8 cellular contexts compared by ENCODE assay signal in the genomic region with DNA sequence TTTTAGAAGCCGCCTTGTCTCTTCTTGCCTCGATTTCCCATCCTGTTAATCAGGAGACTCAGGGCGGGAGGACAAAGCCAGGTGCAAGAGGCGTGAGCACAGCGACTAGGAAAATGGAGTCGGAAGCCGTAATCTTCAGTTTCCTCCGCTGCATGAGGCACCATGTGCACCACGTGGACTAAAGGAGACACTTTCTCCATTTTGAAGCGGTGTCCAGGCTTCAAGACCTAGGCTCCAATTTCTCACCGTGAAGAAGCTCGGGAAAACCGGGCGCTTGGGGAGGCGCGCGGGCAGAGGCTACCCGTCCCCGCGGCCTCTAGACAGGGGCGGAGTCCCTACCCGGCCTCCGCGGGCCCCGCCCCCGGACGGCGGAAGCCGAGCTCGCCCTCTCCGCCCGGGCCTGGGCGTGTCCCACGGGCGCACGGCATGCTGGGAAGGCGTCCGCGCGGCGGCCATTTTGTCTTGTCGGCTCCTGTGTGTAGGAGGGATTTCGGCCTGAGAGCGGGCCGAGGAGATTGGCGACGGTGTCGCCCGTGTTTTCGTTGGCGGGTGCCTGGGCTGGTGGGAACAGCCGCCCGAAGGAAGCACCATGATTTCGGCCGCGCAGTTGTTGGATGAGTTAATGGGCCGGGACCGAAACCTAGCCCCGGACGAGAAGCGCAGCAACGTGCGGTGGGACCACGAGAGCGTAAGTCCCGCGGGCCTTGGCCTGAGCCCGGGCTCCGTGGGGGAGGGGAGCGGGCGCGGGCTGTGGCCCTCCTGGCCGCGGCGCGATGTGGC. TPM values are rescaled to one million over a fixed set of nuclear protein-coding genes. Genes with fewer than 3 reads are reported as not detected.
DNase-seq lines count a peak whose midpoint lies in the region; ATAC-seq and TF ChIP-seq lines count a peak whose summit lies in the region.

A gene with protein sequence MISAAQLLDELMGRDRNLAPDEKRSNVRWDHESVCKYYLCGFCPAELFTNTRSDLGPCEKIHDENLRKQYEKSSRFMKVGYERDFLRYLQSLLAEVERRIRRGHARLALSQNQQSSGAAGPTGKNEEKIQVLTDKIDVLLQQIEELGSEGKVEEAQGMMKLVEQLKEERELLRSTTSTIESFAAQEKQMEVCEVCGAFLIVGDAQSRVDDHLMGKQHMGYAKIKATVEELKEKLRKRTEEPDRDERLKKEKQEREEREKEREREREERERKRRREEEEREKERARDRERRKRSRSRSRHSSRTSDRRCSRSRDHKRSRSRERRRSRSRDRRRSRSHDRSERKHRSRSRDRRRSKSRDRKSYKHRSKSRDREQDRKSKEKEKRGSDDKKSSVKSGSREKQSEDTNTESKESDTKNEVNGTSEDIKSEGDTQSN (plus strand): TSS at position 460 of the 780 bp plus-strand sequence. CDS start 130 bp downstream, at position 590.

- H3K9me3 Mint-ChIP-seq in progenitor cell of endocrine pancreas (ENCODE audit: low read depth) = no peaks in the 10 kb centered on the region

- H3K36me3 ChIP-seq in adrenal gland (replicated peaks in 1 of 2) (no peaks in the 10 kb centered on the region), heart right ventricle (no peaks in the 10 kb centered on the region), upper lobe of right lung (no peaks in the 10 kb centered on the region)

- H3K4me1 ChIP-seq in adrenal gland (replicated peaks in 1 of 2) (peaks cover 6 to 40% of the 10 kb centered on the region in 2 donors), heart right ventricle (peaks cover 3 to 57% (median 40%) of the 10 kb centered on the region in 9 donors), upper lobe of right lung (peaks cover 28% of the 10 kb centered on the region)

- H3K4me3 ChIP-seq in adrenal gland = peak within 1 kb of the TSS; percentile 25 to 89 (median 76)
- H3K4me3 ChIP-seq in heart right ventricle = peak within 1 kb of the TSS; percentile 61 to 94 (median 84)
- H3K4me3 ChIP-seq in upper lobe of right lung = peak within 1 kb of the TSS; percentile 89

- H3K9me3 ChIP-seq in adrenal gland (replicated peaks in 1 of 3) = no peaks in the 10 kb centered on the region
- no peaks in the 10 kb centered on the region for H3K9me3 ChIP-seq in heart right ventricle
- H3K9me3 ChIP-seq in upper lobe of right lung = no peaks in the 10 kb centered on the region

- DNase-seq in GM13977 (ENCODE audit: low spot score) (peak; percentile 98), NCI-H146 treated with DMSO at 0.1 percent for 48 hours (lab: John Stamatoyannopoulos, UW; ENCODE audit: unreplicated experiment) (peak; percentile 80), T-helper 1 cell (peak; percentile 82 to 94 (median 88)), adrenal gland (peak; percentile 92 to 96 (median 94)), heart right ventricle (peak; percentile 93 to 95), progenitor cell of endocrine pancreas (ENCODE audit: low spot score, unreplicated experiment) (peak; percentile 89), upper lobe of right lung (peak; percentile 97)

- peak; percentile 80 for ATAC-seq in HG02884 (IDR thresholded peaks at IDR 0.05; ENCODE audit: unreplicated experiment)
- ATAC-seq in heart right ventricle = peak; percentile 98 to 99 (median 99)
- peak; percentile 99 for ATAC-seq in upper lobe of right lung

- intact Hi-C loops in adrenal gland (cut with DNase I) = no loop called here
- intact Hi-C loops in heart right ventricle (cut with DNase I) = no loop called here
- intact Hi-C loops in upper lobe of right lung (cut with DNase I) = no loop called here

- in situ Hi-C loops in GM13977 (cut with MboI; ENCODE audit: low pct_unique_long_range_greater_than_20kb, low sequenced_read_pairs, unreplicated experiment) = no loop called here

- TF ChIP-seq POLR2A in adrenal gland (IDR thresholded peaks at IDR 0.05) = peak; percentile 48 to 79

- H3K4me3 Mint-ChIP-seq in progenitor cell of endocrine pancreas (ENCODE audit: low read depth) = peak within 1 kb of the TSS; percentile 96

- H3K27ac Mint-ChIP-seq in progenitor cell of endocrine pancreas = peak within 1 kb of the TSS; percentile 100

- H3K27ac ChIP-seq in adrenal gland (peak within 1 kb of the TSS; percentile 80 to 98 (median 95)), heart right ventricle (peak within 1 kb of the TSS; percentile 89 to 99 (median 96)), upper lobe of right lung (peak within 1 kb of the TSS; percentile 94)

- TF ChIP-seq CTCF in GM13977 (IDR thresholded peaks at IDR 0.05; ENCODE audit: extremely low read depth, insufficient read depth, missing control alignments) (no peak), adrenal gland (IDR thresholded peaks at IDR 0.05) (peak in 1 of 6 experiments; percentile 1), heart right ventricle (IDR thresholded peaks at IDR 0.05) (peak in 1 of 9 donors; percentile 5), progenitor cell of endocrine pancreas (IDR thresholded peaks at IDR 0.05; ENCODE audit: unreplicated experiment) (no peak), upper lobe of right lung (IDR thresholded peaks at IDR 0.05) (no peak)

- peaks cover 24% of the 10 kb centered on the region for H3K4me1 Mint-ChIP-seq in progenitor cell of endocrine pancreas (ENCODE audit: low read depth)

- H3K27me3 ChIP-seq in adrenal gland = no peaks in the 10 kb centered on the region
- H3K27me3 ChIP-seq in heart right ventricle = no peaks in the 10 kb centered on the region
- H3K27me3 ChIP-seq in upper lobe of right lung = no peaks in the 10 kb centered on the region

- WGBS in adrenal gland, 4 donors = 1 to 14% (median 2%) methylated on average over 7 to 76 of the region's 76 CpGs
- WGBS in heart right ventricle, 2 donors = 2% methylated on average over 76 of the region's 76 CpGs

- H3K36me3 Mint-ChIP-seq in progenitor cell of endocrine pancreas (ENCODE audit: insufficient read depth) = no peaks in the 10 kb centered on the region

- no peaks in the 10 kb centered on the region for H3K27me3 Mint-ChIP-seq in progenitor cell of endocrine pancreas

RNA-seq across cellular contexts. Expression of the gene that starts here (rescaled TPM):
- total RNA-seq in adrenal gland (100 to 1,000 TPM in 1 of 8 donors, 10 to 100 TPM in 7; 16.1 to 142 (median 65.5) TPM), heart right ventricle (10 to 100 TPM; 35.7 to 63.9 (median 46.8) TPM), progenitor cell of endocrine pancreas (168 and 184 TPM in 2 replicates), upper lobe of right lung (105 TPM)
- polyA plus RNA-seq in adrenal gland (100 to 1,000 TPM in 2 of 3 donors, 10 to 100 TPM in 1; 95.4 to 248 (median 112) TPM), heart right ventricle (100 to 1,000 TPM in 1 of 2 donors, 10 to 100 TPM in 1; 33.7 to 188 TPM)

Comparison
In these comparisons a context has a peak if more than half of its experiments do, and no peak if none do; other contexts are left out.
1. Peak in every context shown above with its lines: DNase-seq, ATAC-seq, H3K4me3 ChIP-seq and H3K27ac ChIP-seq.